1 cellular context compared by ENCODE assay signal in genomic region chr1:54464477-54465146, GRCh38.
A peak's percentile ranks its signal among the peaks of the same experiment; 100 is the strongest.
TF ChIP-seq lines count a peak whose summit lies in the region.

No MANE protein-coding gene starts in this region.

TF ChIP-seq in endothelial cell of umbilical vein, 7 proteins besides CTCF, POLR2A, EP300 and RAD21:
- TF ChIP-seq JUN (IDR thresholded peaks at IDR 0.05; ENCODE audit: borderline replicate concordance, insufficient read depth, insufficient read length, low read depth) (no peak), EZH2 (IDR thresholded peaks at IDR 0.05; ENCODE audit: borderline replicate concordance, low read depth, low read length, severe bottlenecking) (no peak), GATA2 (IDR thresholded peaks at IDR 0.05; ENCODE audit: insufficient read depth, insufficient read length, low read depth, low read length) (peak; percentile 93), FOS (IDR thresholded peaks at IDR 0.05; ENCODE audit: borderline replicate concordance, insufficient read depth, low read length) (peak; percentile 61), POLR2AphosphoS5 (IDR thresholded peaks at IDR 0.05; ENCODE audit: insufficient read depth, low read depth, low read length) (peak; percentile 89), MYC (IDR thresholded peaks at IDR 0.05; ENCODE audit: low read depth, low read length) (no peak), MAX (IDR thresholded peaks at IDR 0.05; ENCODE audit: insufficient read depth, insufficient read length) (no peak)
TF ChIP-seq in endothelial cell of umbilical vein: peak in this region for 3.
